In genomic region chr18:13984080-13984479, GRCh38 we compare ENCODE assay signal across 14 cellular contexts.
DNase-seq lines count a peak whose midpoint lies in the region; ATAC-seq and TF ChIP-seq lines count a peak whose summit lies in the region.
"Had no signal": no experiment of that assay in that cellular context is flagged by ENCODE, and none has a peak within 500 bp of the region (broad histone marks: within the 10 kb centered on the region; RNA-seq: fewer than 3 reads in every experiment).

No MANE protein-coding gene starts in this region.

- H3K4me3 ChIP-seq in psoas muscle, result no peak overlapping the region

- peak; percentile 94 for DNase-seq in DMS79 (lab: John Stamatoyannopoulos, UW)
- peak; percentile 38 for DNase-seq in NCI-H1105 treated with DMSO at 0.1 percent for 48 hours (lab: John Stamatoyannopoulos, UW)
- no peak for DNase-seq in psoas muscle
- no peak for DNase-seq in ureter (ENCODE audit: low spot score)
- DNase-seq: Caco-2; CD8-positive, alpha-beta memory T cell; GDM1 had no signal

- H3K27me3 ChIP-seq in psoas muscle (ENCODE audit: insufficient read depth in 3 of 3, low read length in 2 of 3), result no peaks in the 10 kb centered on the region

- no peaks in the 10 kb centered on the region for H3K9me3 ChIP-seq in psoas muscle
- H3K9me3 ChIP-seq: Caco-2 had no signal

- H3K27ac ChIP-seq in C4-2B (peak overlapping the region; percentile 63; the same call in 1 of the 2 replicates), VCaP (peak overlapping the region; percentile 64), psoas muscle (no peak overlapping the region)
- H3K27ac ChIP-seq: KMS-11 had no signal

- no peak for TF ChIP-seq CTCF in C4-2B (conservative IDR thresholded peaks at IDR 0.05)
- TF ChIP-seq CTCF in VCaP (conservative IDR thresholded peaks at IDR 0.05), result no peak
- TF ChIP-seq CTCF in psoas muscle (IDR thresholded peaks at IDR 0.05), result no peak

- ATAC-seq in HG02840 (IDR thresholded peaks at IDR 0.05; ENCODE audit: low FRiP score, unreplicated experiment), result no peak
- no peak for ATAC-seq in GM19455 (IDR thresholded peaks at IDR 0.05; ENCODE audit: unreplicated experiment)
- no peak for ATAC-seq in psoas muscle
- ATAC-seq: HCT116, HepG2 had no signal

- intact Hi-C loops in psoas muscle (cut with DNase I), result no loop called here

- no peaks in the 10 kb centered on the region for H3K36me3 ChIP-seq in psoas muscle (ENCODE audit: insufficient read depth in 1 of 2, low read depth in 1 of 2)

- H3K4me1 ChIP-seq in psoas muscle, result no peaks in the 10 kb centered on the region
- H3K4me1 ChIP-seq: Caco-2 had no signal

Comparison
In these comparisons a context has a peak if more than half of its experiments do, and no peak if none do; other contexts are left out.
1. DNase-seq: peak in DMS79 (single experiment) and NCI-H1105 treated with DMSO at 0.1 percent for 48 hours (single experiment); none in psoas muscle (0 of 2) and ureter (single experiment).